Comparison of ENCODE assay signal across 20 cellular contexts in genomic region chr11:47470671-47471070, GRCh38. TPM values are rescaled to one million over a fixed set of nuclear protein-coding genes. Genes with fewer than 3 reads are reported as not detected.
DNase-seq lines count a peak whose midpoint lies in the region; TF ChIP-seq lines count a peak whose summit lies in the region.
"Had no signal": no experiment of that assay in that cellular context is flagged by ENCODE, and none has a peak within 500 bp of the region (broad histone marks: within the 10 kb centered on the region; RNA-seq: fewer than 3 reads in every experiment).

No MANE protein-coding gene starts in this region.

- intact Hi-C loops in CD14-positive monocyte (cut with micrococcal nuclease) (no loop called here), Caco-2 (cut with micrococcal nuclease; ENCODE audit: unreplicated experiment) (no loop called here)
- intact Hi-C loops in CD4-positive, alpha-beta memory T cell (cut with micrococcal nuclease): no loop called here

- peak overlapping the region; percentile 50 for H3K9ac ChIP-seq in trophoblast cell (ENCODE audit: low read length)
- H3K9ac ChIP-seq in GM23248: no peak overlapping the region
- H3K9ac ChIP-seq: neural progenitor cell had no signal

- no peak overlapping the region for H3K4me3 ChIP-seq in Caco-2 (ENCODE audit: low read depth, low read length)
- H3K4me3 ChIP-seq in trophoblast cell (ENCODE audit: low read depth, low read length): no peak overlapping the region
- no peak overlapping the region for H3K4me3 ChIP-seq in GM23248
- H3K4me3 ChIP-seq in CD4-positive, alpha-beta memory T cell (ENCODE audit: low read length in 2 of 2): no peak overlapping the region
- H3K4me3 ChIP-seq: coronary artery, left ventricle myocardium inferior, neural progenitor cell, psoas muscle, thyroid gland had no signal

- no peak overlapping the region for H2BK120ac ChIP-seq in trophoblast cell (ENCODE audit: insufficient read depth, low read length, poor library complexity)

- H2BK12ac ChIP-seq in trophoblast cell (ENCODE audit: low read length): no peak overlapping the region

- H3K36me3 ChIP-seq in Caco-2 (ENCODE audit: control insufficient read depth, insufficient read depth, low read length) (peaks cover 2% of the 10 kb centered on the region; the same call in 1 of the 2 replicates), trophoblast cell (ENCODE audit: control insufficient read depth in 1 of 2, insufficient read depth in 2 of 2, low read length in 2 of 2) (peaks cover 47 to 68% of the 10 kb centered on the region in 2 experiments), GM23248 (ENCODE audit: low read depth) (peaks cover 56% of the 10 kb centered on the region)
- H3K36me3 ChIP-seq in CD4-positive, alpha-beta memory T cell (ENCODE audit: insufficient read depth, low read length): peaks cover 86% of the 10 kb centered on the region

- H2AFZ ChIP-seq in trophoblast cell (ENCODE audit: insufficient read depth, low read length, poor library complexity) (no peak overlapping the region), GM23248 (no peak overlapping the region)
- H2AFZ ChIP-seq: neural progenitor cell had no signal

- H4K91ac ChIP-seq in trophoblast cell (ENCODE audit: low read depth, low read length): no peak overlapping the region

- CTCF ChIA-PET in Caco-2 (lab: Charles Lee): no interaction called here
- CTCF ChIA-PET in CD4-positive, alpha-beta memory T cell (lab: Charles Lee; ENCODE audit: partially characterized antibody): interaction anchor here (0.9 kb wide), 1 partner anchor 16 kb away, joined by 4 read pairs; no protein-coding TSS in a partner anchor

- in situ Hi-C loops in GM23248 (cut with MboI): no loop called here

- H3K27ac Mint-ChIP-seq in CD14-positive monocyte (peak overlapping the region in 4 of 7 donors; percentile 16 to 70 (median 42)), Caco-2 (ENCODE audit: unreplicated experiment) (peak overlapping the region; percentile 43), chondrocyte (ENCODE audit: unreplicated experiment) (peak overlapping the region; percentile 18)
- H3K27ac Mint-ChIP-seq in CD4-positive, alpha-beta memory T cell: peak overlapping the region in 1 of 7 donors; percentile 37
- H3K27ac Mint-ChIP-seq: HFFc6, neural progenitor cell had no signal

- DNase-seq in CD14-positive monocyte (ENCODE audit: low spot score) (no peak), Caco-2 (no peak), chondrocyte (ENCODE audit: low spot score) (no peak), trophoblast cell (no peak), GM23248 (no peak), DMS 273 (lab: John Stamatoyannopoulos, UW; ENCODE audit: unreplicated experiment) (no peak)
- DNase-seq in CD4-positive, alpha-beta memory T cell: no peak
- DNase-seq: brain microvascular endothelial cell; CD8-positive, alpha-beta memory T cell; HFFc6; left ventricle myocardium inferior; NCI-H1092 treated with DMSO at 0.1 percent for 48 hours; NCI-H187 treated with DMSO at 0.1 percent for 48 hours; NCI-H524 treated with DMSO at 0.1 percent for 48 hours; psoas muscle; stimulated activated CD4-positive, alpha-beta T cell treated with anti-CD3 and anti-CD28 coated beads, Interleukin-2, amount 100 ng/mL, for 24 hours; thyroid gland had no signal

- H3K4me1 ChIP-seq in Caco-2 (peaks cover 5% of the 10 kb centered on the region; the same call in 1 of the 2 replicates), trophoblast cell (ENCODE audit: control insufficient read depth in 1 of 2, insufficient read depth in 2 of 2, low read length in 2 of 2) (no peaks in the 10 kb centered on the region), GM23248 (ENCODE audit: insufficient read depth) (peaks cover 22% of the 10 kb centered on the region)
- H3K4me1 ChIP-seq in CD4-positive, alpha-beta memory T cell (ENCODE audit: insufficient read depth, low read length): peaks cover 4% of the 10 kb centered on the region

- peaks cover 0 to 3% (median 0%) of the 10 kb centered on the region in 3 donors for H3K27me3 Mint-ChIP-seq in CD14-positive monocyte (ENCODE audit: low read depth in 3 of 3)
- H3K27me3 Mint-ChIP-seq in Caco-2 (ENCODE audit: insufficient read depth, unreplicated experiment): no peaks in the 10 kb centered on the region
- H3K27me3 Mint-ChIP-seq in chondrocyte (ENCODE audit: low read depth): no peaks in the 10 kb centered on the region
- no peaks in the 10 kb centered on the region for H3K27me3 Mint-ChIP-seq in CD4-positive, alpha-beta memory T cell
- H3K27me3 Mint-ChIP-seq: CD8-positive, alpha-beta memory T cell had no signal

- H4K8ac ChIP-seq in trophoblast cell (ENCODE audit: low read depth, low read length): no peak overlapping the region

- TF ChIP-seq CTCF in CD14-positive monocyte (IDR thresholded peaks at IDR 0.05) (no peak), Caco-2 (IDR thresholded peaks at IDR 0.05; ENCODE audit: insufficient read depth in 1 of 2, low read depth in 1 of 2, low read length in 1 of 2, severe bottlenecking in 1 of 2, unreplicated experiment in 1 of 2) (no peak), chondrocyte (IDR thresholded peaks at IDR 0.05) (no peak)

- H3K23ac ChIP-seq in trophoblast cell (ENCODE audit: low read length): no peak overlapping the region

- no peak overlapping the region for H3K4me3 Mint-ChIP-seq in CD14-positive monocyte
- no peak overlapping the region for H3K4me3 Mint-ChIP-seq in Caco-2 (ENCODE audit: unreplicated experiment)
- no peak overlapping the region for H3K4me3 Mint-ChIP-seq in chondrocyte (ENCODE audit: unreplicated experiment)
- no peak overlapping the region for H3K4me3 Mint-ChIP-seq in CD4-positive, alpha-beta memory T cell
- H3K4me3 Mint-ChIP-seq: HFFc6, neural progenitor cell had no signal

- no peak overlapping the region for H3K14ac ChIP-seq in trophoblast cell (ENCODE audit: low read length)

- H3K4ac ChIP-seq in trophoblast cell (ENCODE audit: low read depth, low read length): no peak overlapping the region

- H3K27ac ChIP-seq in trophoblast cell (ENCODE audit: low read depth, low read length) (no peak overlapping the region), GM23248 (no peak overlapping the region)
- H3K27ac ChIP-seq in CD4-positive, alpha-beta memory T cell (ENCODE audit: low read depth, low read length): no peak overlapping the region
- H3K27ac ChIP-seq: brain microvascular endothelial cell, left ventricle myocardium inferior, psoas muscle had no signal

- no peak overlapping the region for H4K12ac ChIP-seq in trophoblast cell (ENCODE audit: low read depth, low read length)

- H3K79me1 ChIP-seq in trophoblast cell (ENCODE audit: low read length): no peaks in the 10 kb centered on the region

- no peaks in the 10 kb centered on the region for H3K9me3 ChIP-seq in Caco-2
- H3K9me3 ChIP-seq in trophoblast cell (ENCODE audit: insufficient read depth, low read depth, low read length): peaks cover 3% of the 10 kb centered on the region
- H3K9me3 ChIP-seq in GM23248 (ENCODE audit: low read depth): no peaks in the 10 kb centered on the region
- H3K9me3 ChIP-seq in CD4-positive, alpha-beta memory T cell (ENCODE audit: control insufficient read depth in 1 of 2, low read length in 2 of 2): no peaks in the 10 kb centered on the region
- H3K9me3 ChIP-seq: left ventricle myocardium inferior, psoas muscle, thyroid gland had no signal

- peaks cover 38% of the 10 kb centered on the region; the same call in 1 of the 2 replicates for H3F3A ChIP-seq in GM23248 (ENCODE audit: insufficient read depth)

- H3K36me3 Mint-ChIP-seq in CD14-positive monocyte (peaks cover 83 to 100% of the 10 kb centered on the region in 2 donors), Caco-2 (ENCODE audit: insufficient read depth, unreplicated experiment) (peaks cover 90% of the 10 kb centered on the region), chondrocyte (ENCODE audit: low read depth) (peaks cover 39% of the 10 kb centered on the region)
- H3K36me3 Mint-ChIP-seq in CD4-positive, alpha-beta memory T cell: peaks cover 31 to 83% of the 10 kb centered on the region in 2 donors

- no peak overlapping the region for H3K4me2 ChIP-seq in trophoblast cell (ENCODE audit: low read length)
- H3K4me2 ChIP-seq in GM23248 (ENCODE audit: unreplicated experiment): no peak overlapping the region
- H3K4me2 ChIP-seq: neural progenitor cell had no signal

- H2BK5ac ChIP-seq in trophoblast cell (ENCODE audit: low read depth, low read length, poor library complexity): no peak overlapping the region

- no peak overlapping the region for H2AK5ac ChIP-seq in trophoblast cell (ENCODE audit: low read length)

- H3K9me3 Mint-ChIP-seq in CD14-positive monocyte (no peaks in the 10 kb centered on the region), Caco-2 (ENCODE audit: unreplicated experiment) (no peaks in the 10 kb centered on the region), chondrocyte (ENCODE audit: low read depth) (no peaks in the 10 kb centered on the region)
- H3K9me3 Mint-ChIP-seq in CD4-positive, alpha-beta memory T cell: peaks cover 0 to 1% (median 0%) of the 10 kb centered on the region in 8 donors
- H3K9me3 Mint-ChIP-seq: CD8-positive, alpha-beta memory T cell; HFFc6; neural progenitor cell had no signal

- H4K20me1 ChIP-seq in GM23248 (ENCODE audit: insufficient read depth): no peaks in the 10 kb centered on the region; the same call in 1 of the 2 replicates

- POLR2A ChIA-PET in Caco-2 (lab: Charles Lee): no interaction called here
- POLR2A ChIA-PET in CD4-positive, alpha-beta memory T cell (lab: Charles Lee; ENCODE audit: partially characterized antibody): no interaction called here

- H3K9me2 ChIP-seq in GM23248 (ENCODE audit: insufficient read depth): no peaks in the 10 kb centered on the region

- WGBS in trophoblast cell (ENCODE audit: extremely low coverage, insufficient coverage, insufficient read length): no CpG with 5 or more reads among the region's 4 CpGs
- WGBS in GM23248 (ENCODE audit: low coverage in 1 of 2, low lambda C conversion rate in 2 of 2, missing lambda C conversion rate in 2 of 2), 2 experiments: 81 to 85% methylated on average over 4 of the region's 4 CpGs

- H3K79me2 ChIP-seq in trophoblast cell (ENCODE audit: control insufficient read depth, insufficient read depth, low read length, poor library complexity) (no peaks in the 10 kb centered on the region), GM23248 (ENCODE audit: insufficient read depth) (peaks cover 29% of the 10 kb centered on the region)

- H3K27me3 ChIP-seq in Caco-2 (replicated peaks; ENCODE audit: control insufficient read depth, insufficient read depth, low read length) (no peaks in the 10 kb centered on the region), trophoblast cell (ENCODE audit: insufficient read depth, low read length) (no peaks in the 10 kb centered on the region), GM23248 (replicated peaks; ENCODE audit: insufficient read depth) (no peaks in the 10 kb centered on the region)
- H3K27me3 ChIP-seq in CD4-positive, alpha-beta memory T cell (ENCODE audit: insufficient read depth, low read length): no peaks in the 10 kb centered on the region
- H3K27me3 ChIP-seq: brain microvascular endothelial cell, neural progenitor cell, thyroid gland had no signal

- BruUV-seq in Caco-2 (replicated peaks; lab: Mats Ljungman, UMichigan): no TSS peak

- H3K4me1 Mint-ChIP-seq in CD14-positive monocyte (no peaks in the 10 kb centered on the region), Caco-2 (ENCODE audit: low read depth, unreplicated experiment) (peaks cover 7% of the 10 kb centered on the region), chondrocyte (ENCODE audit: low read depth) (peaks cover 38% of the 10 kb centered on the region)
- peaks cover 4 to 7% (median 4%) of the 10 kb centered on the region in 4 donors for H3K4me1 Mint-ChIP-seq in CD4-positive, alpha-beta memory T cell

- no peak overlapping the region for H3K18ac ChIP-seq in trophoblast cell (ENCODE audit: low read length)

RNA-seq across cellular contexts. Expression of gene RAPSN, which starts 21.7 kb away (rescaled TPM):
- polyA plus RNA-seq in CD14-positive monocyte (not detected), GM23248 (2016; fragmentation: Nextera tagmentation; extraction: Ambion mirVana) (0.11 TPM in 1 of 2 replicates, not detected in the other)
- total RNA-seq in Caco-2 (2022) (0.93 and 2.0 TPM in 2 replicates), chondrocyte (0.33 to 0.35 TPM (median 0.34 TPM) in 3 replicates)
- 0.15 and 0.40 TPM in 2 replicates for polyA plus RNA-seq in trophoblast cell (2013)
- total RNA-seq in GM23248 (2014; rRNA removed; shearing (Covaris generic)): 0.13 and 0.22 TPM in 2 replicates
- 1 to 10 TPM in 1 of 2 experiments, under 1 TPM in 1; 0.55 to 1.7 TPM for total RNA-seq in CD4-positive, alpha-beta memory T cell
- not detected for polyA plus RNA-seq in CD4-positive, alpha-beta memory T cell
- total RNA-seq: G401 had no signal
- polyA plus RNA-seq: CD8-positive, alpha-beta memory T cell had no signal

RNA-seq across cellular contexts. Expression of gene PSMC3, which starts 44.4 kb away (rescaled TPM):
- polyA plus RNA-seq in CD14-positive monocyte: 10 to 100 TPM; 89.5 to 97.4 TPM
- total RNA-seq in Caco-2 (2022): 191 and 196 TPM in 2 replicates
- total RNA-seq in chondrocyte: 100 to 139 TPM (median 108 TPM) in 3 replicates
- polyA plus RNA-seq in trophoblast cell (2013): 124 and 126 TPM in 2 replicates
- total RNA-seq in GM23248 (2014; rRNA removed; shearing (Covaris generic)): 139 and 151 TPM in 2 replicates
- polyA plus RNA-seq in GM23248 (2016; fragmentation: Nextera tagmentation; extraction: Ambion mirVana): 212 and 220 TPM in 2 replicates
- total RNA-seq in CD4-positive, alpha-beta memory T cell: 10 to 100 TPM; 53.9 to 59.6 TPM
- polyA plus RNA-seq in CD4-positive, alpha-beta memory T cell: 100 to 1,000 TPM; 114 to 152 TPM
